Comparison of ENCODE assay signal across 17 cellular contexts in the genomic region with DNA sequence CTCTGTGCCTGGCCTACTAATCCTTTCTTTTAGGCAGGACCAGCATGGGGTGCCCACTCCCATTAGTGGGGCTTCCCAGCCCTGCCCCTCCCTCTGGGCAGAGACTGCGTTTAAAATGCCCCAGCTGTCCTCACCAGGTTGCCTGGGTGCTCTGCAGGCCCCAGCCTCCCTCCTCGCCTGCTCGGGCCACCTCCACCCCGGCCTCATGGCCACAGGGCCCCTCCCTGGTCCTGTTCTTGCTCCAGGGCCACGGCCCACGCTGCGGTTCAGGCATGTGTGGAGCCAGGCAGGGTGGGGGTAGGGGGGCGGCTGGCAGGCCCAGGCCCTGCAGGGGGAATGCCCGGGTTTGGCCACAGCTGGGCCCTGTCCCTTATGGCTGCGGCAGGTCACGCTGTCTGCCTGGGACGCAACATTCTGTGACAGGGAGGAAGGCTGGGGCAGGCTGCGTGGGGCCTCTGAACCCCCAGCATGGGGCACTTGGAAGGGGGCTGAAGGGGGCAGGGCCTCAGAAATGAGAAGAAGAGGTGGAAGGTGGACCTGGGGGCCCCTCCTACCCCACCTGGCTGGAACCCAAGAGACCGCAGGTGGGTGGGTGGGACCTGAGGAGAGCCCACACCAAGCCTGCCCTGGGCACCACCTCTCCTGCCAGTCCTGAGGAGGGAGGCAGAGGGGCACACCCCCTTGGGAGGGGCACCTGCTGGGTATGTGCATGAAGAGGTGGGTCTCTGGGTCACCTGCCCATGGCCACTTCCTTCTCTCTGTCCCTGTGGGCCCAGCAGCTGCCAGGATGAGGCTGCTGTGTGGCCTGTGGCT. TPM values are rescaled to one million over a fixed set of nuclear protein-coding genes. Genes with fewer than 3 reads are reported as not detected.
DNase-seq lines count a peak whose midpoint lies in the region; ATAC-seq and TF ChIP-seq lines count a peak whose summit lies in the region.
"Had no signal": no experiment of that assay in that cellular context is flagged by ENCODE, and none has a peak within 500 bp of the region (broad histone marks: within the 10 kb centered on the region; RNA-seq: fewer than 3 reads in every experiment).

A gene with protein sequence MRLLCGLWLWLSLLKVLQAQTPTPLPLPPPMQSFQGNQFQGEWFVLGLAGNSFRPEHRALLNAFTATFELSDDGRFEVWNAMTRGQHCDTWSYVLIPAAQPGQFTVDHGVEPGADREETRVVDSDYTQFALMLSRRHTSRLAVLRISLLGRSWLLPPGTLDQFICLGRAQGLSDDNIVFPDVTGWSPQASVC (plus strand): TSS at position 733 of the 813 bp plus-strand sequence. CDS start 55 bp downstream, at position 788.

- H3K4me3 Mint-ChIP-seq in neural crest cell = peak within 1 kb of the TSS; percentile 38

- no peak within 1 kb of the TSS for H3K27ac Mint-ChIP-seq in neural crest cell (ENCODE audit: unreplicated experiment)

- H3K27ac ChIP-seq in 22Rv1 = peak within 1 kb of the TSS; percentile 97
- H3K27ac ChIP-seq in RWPE1 = peak within 1 kb of the TSS; percentile 89
- peak within 1 kb of the TSS in 9 of 10 donors; percentile 44 to 97 (median 93) for H3K27ac ChIP-seq in heart right ventricle
- H3K27ac ChIP-seq in gastroesophageal sphincter = peak within 1 kb of the TSS in 2 of 4 donors; percentile 91

- H3K36me3 ChIP-seq in heart right ventricle (no peaks in the 10 kb centered on the region), gastroesophageal sphincter (no peaks in the 10 kb centered on the region)
- H3K36me3 ChIP-seq: upper lobe of left lung had no signal

- H3K9me3 Mint-ChIP-seq in neural crest cell = peaks cover 6% of the 10 kb centered on the region

- H3K4me3 ChIP-seq in heart right ventricle (no peak within 1 kb of the TSS), gastroesophageal sphincter (no peak within 1 kb of the TSS)

- no peak for TF ChIP-seq EP300 in gastroesophageal sphincter (IDR thresholded peaks at IDR 0.05)

- whole genome bisulfite sequencing in heart right ventricle, 2 donors = 77 to 80% methylated on average over 14 of the region's 14 CpGs
- 80% methylated on average over 3 of the region's 14 CpGs; no CpG with 5 or more reads in 1 of the 2 donors for WGBS in gastroesophageal sphincter (ENCODE audit: low coverage in 1 of 2), 2 donors

- H3K4me1 ChIP-seq in heart right ventricle = peaks cover 19 to 61% (median 29%) of the 10 kb centered on the region in 9 donors
- peaks cover 0 to 32% (median 8%) of the 10 kb centered on the region in 3 donors for H3K4me1 ChIP-seq in gastroesophageal sphincter

- POLR2A ChIA-PET in RWPE1 (lab: Yijun Ruan, JAX; ENCODE audit: low non-redundant PET) = no interaction called here

- DNase-seq in RWPE1 (ENCODE audit: low spot score) (no peak), heart right ventricle (peak in 1 of 2 donors; percentile 20), neural crest cell (ENCODE audit: low read depth, low spot score) (no peak), dermis blood vessel endothelial cell (no peak)
- DNase-seq in effector CD4-positive, alpha-beta T cell = no peak
- DNase-seq: activated CD4-positive, alpha-beta T cell treated with anti-CD3 and anti-CD28 coated beads for 1 hour; activated CD8-positive, alpha-beta memory T cell treated with anti-CD3 and anti-CD28 coated beads, Interleukin-2, amount 50 U/mL, for 4 hours; activated naive CD4-positive, alpha-beta T cell; COR-L47; H9; natural killer cell; NCI-H1105 had no signal

- no peak for TF ChIP-seq POLR2A in gastroesophageal sphincter (IDR thresholded peaks at IDR 0.05)

- H3K27me3 Mint-ChIP-seq in neural crest cell (ENCODE audit: low read depth) = no peaks in the 10 kb centered on the region

- TF ChIP-seq CTCF in 22Rv1 (IDR thresholded peaks at IDR 0.05) (no peak), RWPE1 (conservative IDR thresholded peaks at IDR 0.05; ENCODE audit: low read depth) (no peak), heart right ventricle (IDR thresholded peaks at IDR 0.05) (no peak), neural crest cell (conservative IDR thresholded peaks at IDR 0.05) (no peak), gastroesophageal sphincter (IDR thresholded peaks at IDR 0.05) (no peak)

- CTCF ChIA-PET in RWPE1 (lab: Yijun Ruan, JAX) = interaction anchor here (1.2 to 3.0 kb wide), 2 partner anchors 83 to 93 kb away, joined by 3 to 20 read pairs; no protein-coding TSS in a partner anchor

- H3K9me3 ChIP-seq in heart right ventricle = no peaks in the 10 kb centered on the region
- H3K9me3 ChIP-seq in gastroesophageal sphincter = no peaks in the 10 kb centered on the region
- H3K9me3 ChIP-seq: upper lobe of left lung had no signal

- H3K4me1 Mint-ChIP-seq in neural crest cell = peaks cover 4% of the 10 kb centered on the region

- no peaks in the 10 kb centered on the region for H3K36me3 Mint-ChIP-seq in neural crest cell (ENCODE audit: low read depth)
- H3K36me3 Mint-ChIP-seq: natural killer cell had no signal

- ATAC-seq in heart right ventricle (no peak), gastroesophageal sphincter (no peak), HG03460 (IDR thresholded peaks at IDR 0.05; ENCODE audit: unreplicated experiment) (no peak)
- ATAC-seq: natural killer cell had no signal

- intact Hi-C loops in heart right ventricle (cut with DNase I) = loop anchor here in 2 of 10 donors (2.0 kb wide), 2 partner anchors 27 to 77 kb away; a partner anchor contains a TSS

- H3K27me3 ChIP-seq in heart right ventricle = no peaks in the 10 kb centered on the region
- no peaks in the 10 kb centered on the region for H3K27me3 ChIP-seq in gastroesophageal sphincter
- H3K27me3 ChIP-seq: upper lobe of left lung had no signal

RNA-seq across cellular contexts. Expression of the gene that starts here (rescaled TPM):
- 10 to 100 TPM in 4 of 10 donors, 1 to 10 TPM in 6; 4.1 to 17.9 (median 6.8) TPM for total RNA-seq in heart right ventricle
- 1 to 10 TPM in 1 of 2 donors, under 1 TPM in 1; 0.74 to 8.3 TPM for polyA plus RNA-seq in heart right ventricle
- 0.50 and 1.1 TPM in 2 replicates for total RNA-seq in neural crest cell
- total RNA-seq in gastroesophageal sphincter = not detected
- not detected in 2 replicates for total RNA-seq in dermis blood vessel endothelial cell
- total RNA-seq: lower leg skin had no signal
